8 cellular contexts compared by ENCODE assay signal in the genomic region with DNA sequence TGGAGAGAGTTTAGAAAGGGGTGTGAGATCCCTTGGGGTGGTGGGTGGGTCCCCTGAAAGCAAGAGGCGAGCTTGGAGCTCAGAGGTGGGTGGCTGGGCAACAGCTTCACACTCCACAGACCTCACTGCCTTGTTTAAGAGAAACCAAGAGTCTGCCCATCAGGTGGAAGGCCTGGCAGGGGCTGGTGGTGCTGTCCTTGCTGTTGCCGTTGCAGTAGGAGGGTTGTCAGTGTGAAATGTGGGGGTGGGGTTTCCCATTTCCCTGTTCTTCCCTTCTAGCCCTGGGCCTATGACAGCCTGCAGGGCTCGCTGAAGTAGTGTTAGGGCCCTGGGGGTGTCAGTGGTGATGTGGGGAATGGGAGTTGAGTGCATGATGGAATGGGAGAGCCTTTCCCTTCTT. TPM values are rescaled to one million over a fixed set of nuclear protein-coding genes. Genes with fewer than 3 reads are reported as not detected.
A peak's percentile ranks its signal among the peaks of the same experiment; 100 is the strongest.
DNase-seq lines count a peak whose midpoint lies in the region; ATAC-seq, FAIRE-seq and TF ChIP-seq lines count a peak whose summit lies in the region.

No MANE protein-coding gene starts in this region.

- H3K79me2 ChIP-seq in mammary epithelial cell (ENCODE audit: insufficient read depth, low read length) (peaks cover 79% of the 10 kb centered on the region), GM12878 (ENCODE audit: control insufficient read depth, insufficient read depth, low read length) (peaks cover 69% of the 10 kb centered on the region)

- ATAC-seq in GM12878: peak; percentile 4
- ATAC-seq in upper lobe of left lung (ENCODE audit: low FRiP score in 2 of 2): no peak
- no peak for ATAC-seq in GM21786 (IDR thresholded peaks at IDR 0.05; ENCODE audit: unreplicated experiment)

- peak overlapping the region; percentile 23 for H3K27ac Mint-ChIP-seq in MCF 10A (ENCODE audit: low read depth, unreplicated experiment)

- no peaks in the 10 kb centered on the region for H3K9me3 Mint-ChIP-seq in MCF 10A (ENCODE audit: unreplicated experiment)

- H3K9ac ChIP-seq in mammary epithelial cell (ENCODE audit: insufficient read depth, low read length) (no peak overlapping the region), GM12878 (ENCODE audit: control insufficient read depth, insufficient read depth, low read length) (peak overlapping the region; percentile 81; the same call in 1 of the 2 replicates), muscle layer of colon (ENCODE audit: low read length) (peak overlapping the region; percentile 96)

- TF ChIP-seq POLR2A in GM12878 (IDR thresholded peaks at IDR 0.05; ENCODE audit: low read depth, low read length) (no peak), upper lobe of left lung (IDR thresholded peaks at IDR 0.05) (no peak)

- H3K4me2 ChIP-seq in mammary epithelial cell (ENCODE audit: insufficient read depth, low read depth, low read length) (no peak overlapping the region), GM12878 (ENCODE audit: control insufficient read depth, insufficient read depth) (peak overlapping the region; percentile 99)

- H3K4me1 ChIP-seq in mammary epithelial cell (ENCODE audit: insufficient read depth, low read length) (peaks cover 56% of the 10 kb centered on the region), GM12878 (ENCODE audit: control insufficient read depth, insufficient read depth, low read length) (peaks cover 24% of the 10 kb centered on the region), muscle layer of colon (ENCODE audit: insufficient read depth, low read length) (peaks cover 45% of the 10 kb centered on the region), upper lobe of left lung (peaks cover 51 to 76% (median 67%) of the 10 kb centered on the region in 4 donors)

- DNase-seq in MCF 10A (ENCODE audit: unreplicated experiment) (no peak), mammary epithelial cell (no peak), GM12878 (ENCODE audit: low read depth, low spot score) (no peak), upper lobe of left lung (no peak), SHP77 (lab: John Stamatoyannopoulos, UW) (no peak)
- no peak for DNase-seq in activated effector memory CD4-positive, alpha-beta T cell treated with anti-CD3 and anti-CD28 coated beads, Interleukin-2, amount 50 U/mL, for 16 hours

- no peaks in the 10 kb centered on the region for H3K36me3 Mint-ChIP-seq in MCF 10A (ENCODE audit: insufficient read depth, unreplicated experiment)

- in situ Hi-C loops in mammary epithelial cell (cut with MboI; ENCODE audit: low sequenced_read_pairs in 2 of 2) (no loop called here), GM12878 (cut with MboI) (no loop called here)

- peaks cover 19% of the 10 kb centered on the region for H3K4me1 Mint-ChIP-seq in MCF 10A (ENCODE audit: insufficient read depth, unreplicated experiment)

- SMC1A ChIA-PET in GM12878 (lab: Charles Lee; ENCODE audit: uncharacterized antibody, unreplicated experiment): interaction anchor here (1.0 to 6.5 kb wide), 13 partner anchors 10 to 61 kb away, joined by 3 to 116 read pairs (median 6); no protein-coding TSS in a partner anchor

- 75% methylated on average over 3 of the region's 3 CpGs for WGBS in mammary epithelial cell (ENCODE audit: low coverage, missing lambda C conversion rate)
- WGBS in GM12878 (ENCODE audit: insufficient coverage, insufficient replicate concordance, low lambda C conversion rate, missing lambda C conversion rate): 19% methylated on average over 3 of the region's 3 CpGs
- 42 to 80% methylated on average over 2 to 3 of the region's 3 CpGs for WGBS in upper lobe of left lung, 2 donors

- H3K4me3 Mint-ChIP-seq in MCF 10A (ENCODE audit: unreplicated experiment): no peak overlapping the region

- no peaks in the 10 kb centered on the region for H3K27me3 Mint-ChIP-seq in MCF 10A (ENCODE audit: insufficient read depth, unreplicated experiment)

- no peak for TF ChIP-seq EP300 in GM12878 (IDR thresholded peaks at IDR 0.05; ENCODE audit: borderline replicate concordance in 1 of 2, control insufficient read depth in 1 of 2, low read depth in 2 of 2, low read length in 2 of 2)
- TF ChIP-seq EP300 in upper lobe of left lung (IDR thresholded peaks at IDR 0.05): no peak

- no peaks in the 10 kb centered on the region for H4K20me1 ChIP-seq in mammary epithelial cell (ENCODE audit: insufficient read depth, low read length)
- H4K20me1 ChIP-seq in GM12878 (ENCODE audit: control insufficient read depth, insufficient read depth): no peaks in the 10 kb centered on the region

- dilution Hi-C loops in mammary epithelial cell (cut with HindIII; ENCODE audit: low sequenced_read_pairs): no loop called here

- no peak overlapping the region for H3K27ac ChIP-seq in mammary epithelial cell (ENCODE audit: insufficient read depth, low read depth, low read length)
- H3K27ac ChIP-seq in GM12878 (ENCODE audit: control insufficient read depth, insufficient read depth): peak overlapping the region; percentile 79
- peak overlapping the region; percentile 55 for H3K27ac ChIP-seq in muscle layer of colon (ENCODE audit: low read depth, low read length)
- H3K27ac ChIP-seq in upper lobe of left lung: peak overlapping the region; percentile 93 to 99 (median 96)

- POLR2A ChIA-PET in MCF 10A (lab: Yijun Ruan, JAX): interaction anchor here (0.6 kb wide), 1 partner anchor 185 kb away, joined by 3 read pairs; no protein-coding TSS in a partner anchor
- POLR2A ChIA-PET in GM12878 (lab: Charles Lee): interaction anchor here (0.7 to 5.3 kb wide), 8 partner anchors 10 to 1576 kb away, joined by 3 to 127 read pairs (median 10); a partner anchor contains a TSS

- no peaks in the 10 kb centered on the region for H3K27me3 ChIP-seq in mammary epithelial cell (ENCODE audit: insufficient read depth, low read length)
- no peaks in the 10 kb centered on the region for H3K27me3 ChIP-seq in GM12878 (replicated peaks in 1 of 2; ENCODE audit: control insufficient read depth in 2 of 2, insufficient read depth in 2 of 2, low read length in 1 of 2)
- no peaks in the 10 kb centered on the region for H3K27me3 ChIP-seq in muscle layer of colon (ENCODE audit: control insufficient read depth in 1 of 2, insufficient read depth in 2 of 2, low read length in 2 of 2)
- H3K27me3 ChIP-seq in upper lobe of left lung: no peaks in the 10 kb centered on the region

- H3K36me3 ChIP-seq in mammary epithelial cell (ENCODE audit: insufficient read depth, low read length): peaks cover 2% of the 10 kb centered on the region
- H3K36me3 ChIP-seq in GM12878 (ENCODE audit: control insufficient read depth in 2 of 2, insufficient read depth in 2 of 2, low read length in 1 of 2): peaks cover 3 to 10% of the 10 kb centered on the region in 2 experiments
- peaks cover 16% of the 10 kb centered on the region for H3K36me3 ChIP-seq in muscle layer of colon (ENCODE audit: insufficient read depth, low read length)
- peaks cover 4 to 40% (median 23%) of the 10 kb centered on the region in 4 donors for H3K36me3 ChIP-seq in upper lobe of left lung

- FAIRE-seq in GM12878 (lab: Jason Lieb, UNC): no peak

- no peak overlapping the region for H3K4me3 ChIP-seq in mammary epithelial cell (replicated peaks in 1 of 3; ENCODE audit: insufficient read depth in 1 of 3, low read depth in 2 of 3, low read length in 3 of 3)
- peak overlapping the region; percentile 99 for H3K4me3 ChIP-seq in GM12878
- H3K4me3 ChIP-seq in muscle layer of colon (ENCODE audit: low read depth in 1 of 2, low read length in 2 of 2): peak overlapping the region in 1 of 2 donors; percentile 96
- peak overlapping the region in 3 of 4 donors; percentile 61 to 99 (median 93) for H3K4me3 ChIP-seq in upper lobe of left lung

- CTCF ChIA-PET in MCF 10A (lab: Yijun Ruan, JAX) (no interaction called here), mammary epithelial cell (lab: Charles Lee; ENCODE audit: low non-redundant PET) (no interaction called here), GM12878 (lab: Yijun Ruan, JAX) (interaction anchor here (1.2 to 5.1 kb wide), 8 partner anchors 11 to 83 kb away, joined by 3 to 78 read pairs (median 8); no protein-coding TSS in a partner anchor)

- TF ChIP-seq RAD21 in GM12878 (IDR thresholded peaks at IDR 0.05; ENCODE audit: insufficient read depth, low read depth, low read length): no peak

- H2AFZ ChIP-seq in mammary epithelial cell (ENCODE audit: low read depth, low read length) (no peak overlapping the region), GM12878 (ENCODE audit: control insufficient read depth, low read depth, low read length) (no peak overlapping the region)

- BruUV-seq in MCF 10A (replicated peaks; lab: Mats Ljungman, UMichigan) (no TSS peak), mammary epithelial cell (replicated peaks; lab: Mats Ljungman, UMichigan) (no TSS peak), GM12878 (replicated peaks; lab: Mats Ljungman, UMichigan) (no TSS peak)

- no peak for TF ChIP-seq CTCF in MCF 10A (IDR thresholded peaks at IDR 0.05; ENCODE audit: unreplicated experiment)
- TF ChIP-seq CTCF in mammary epithelial cell (conservative IDR thresholded peaks at IDR 0.05 in 1 of 2, IDR thresholded peaks at IDR 0.05 in 1 of 2; ENCODE audit: extremely low read depth in 1 of 2, insufficient read depth in 1 of 2, low read depth in 1 of 2, low read length in 2 of 2): no peak
- no peak for TF ChIP-seq CTCF in GM12878 (IDR thresholded peaks at IDR 0.05 in 2 of 3, conservative IDR thresholded peaks at IDR 0.05 in 1 of 3; ENCODE audit: control insufficient read depth in 2 of 3, extremely low read depth in 1 of 3, insufficient read depth in 1 of 3, low read depth in 3 of 3, low read length in 3 of 3)
- no peak for TF ChIP-seq CTCF in upper lobe of left lung (IDR thresholded peaks at IDR 0.05)

- intact Hi-C loops in MCF 10A (cut with micrococcal nuclease): no loop called here
- intact Hi-C loops in mammary epithelial cell (cut with micrococcal nuclease): no loop called here
- intact Hi-C loops in GM12878 (cut with micrococcal nuclease; ENCODE audit: unreplicated experiment): loop anchor here (1.0 kb wide), 1 partner anchor 47 kb away; no protein-coding TSS in a partner anchor

- H3K9me3 ChIP-seq in mammary epithelial cell (replicated peaks; ENCODE audit: insufficient read depth, low read length) (no peaks in the 10 kb centered on the region), GM12878 (replicated peaks; ENCODE audit: control insufficient read depth, insufficient read depth, low read length) (no peaks in the 10 kb centered on the region), muscle layer of colon (ENCODE audit: low read length) (no peaks in the 10 kb centered on the region), upper lobe of left lung (no peaks in the 10 kb centered on the region)

- RAD21 ChIA-PET in GM12878 (lab: Charles Lee; ENCODE audit: unreplicated experiment): interaction anchor here (0.6 to 6.8 kb wide), 13 partner anchors 10 to 295 kb away, joined by 3 to 129 read pairs (median 5); a partner anchor contains a TSS

RNA-seq across cellular contexts. Expression of a gene that starts 4.1 kb away (rescaled TPM):
- 2.0 and 2.7 TPM in 2 replicates for total RNA-seq in MCF 10A (2022)
- total RNA-seq in mammary epithelial cell: 1 to 10 TPM; 6.0 to 7.5 TPM
- 11.3 TPM for polyA plus RNA-seq in mammary epithelial cell
- polyA minus RNA-seq in mammary epithelial cell: 8.8 TPM
- total RNA-seq in GM12878 (2013; cell fraction: nucleolus; rRNA removed): 20.0 and 20.1 TPM in 2 replicates
- total RNA-seq in GM12878 (2014; rRNA removed): 21.5 and 21.6 TPM in 2 replicates
- total RNA-seq in GM12878 (2014; rRNA removed; fragmentation: Illumina TruSeq; extraction: Trizol): 14.6 and 15.5 TPM in 2 replicates
- total RNA-seq in GM12878 (2021): 25.4 and 25.6 TPM in 2 replicates
- 10.2 TPM for polyA plus RNA-seq in GM12878 (2011; ENCODE audit: low read depth)
- 11.2 and 19.4 TPM in 2 replicates for polyA plus RNA-seq in GM12878 (2011; rRNA removed)
- 24.1 and 29.2 TPM in 2 replicates for polyA plus RNA-seq in GM12878 (2011; cell fraction: cytosol; rRNA removed)
- 23.2 and 25.9 TPM in 2 replicates for polyA plus RNA-seq in GM12878 (2011; cell fraction: nucleus; rRNA removed)
- polyA plus RNA-seq in GM12878 (2012): 19.2 and 20.3 TPM in 2 replicates
- polyA plus RNA-seq in GM12878 (2014; fragmentation: Illumina TruSeq; extraction: Trizol): 12.1 and 19.5 TPM in 2 replicates
- polyA plus RNA-seq in GM12878 (2014; fragmentation: Nextera tagmentation; extraction: Ambion mirVana): 1 to 10 TPM; 1.4 to 3.1 TPM
- polyA plus RNA-seq in GM12878 (2014; rRNA removed): 19.8 and 22.9 TPM in 2 replicates
- 10 to 100 TPM; 22.3 to 22.4 TPM for polyA plus RNA-seq in GM12878 (2016; fragmentation: Nextera tagmentation; extraction: Ambion mirVana)
- polyA minus RNA-seq in GM12878 (2011; rRNA and poly(A)+ RNA removed): 15.3 and 28.9 TPM in 2 replicates
- polyA minus RNA-seq in GM12878 (2011; cell fraction: cytosol; rRNA and poly(A)+ RNA removed): 8.3 and 9.5 TPM in 2 replicates
- 5.9 and 10.8 TPM in 2 replicates for polyA minus RNA-seq in GM12878 (2011; cell fraction: nucleus; rRNA and poly(A)+ RNA removed)
- total RNA-seq in upper lobe of left lung: 10 to 100 TPM; 21.9 to 83.0 (median 51.3) TPM

RNA-seq across cellular contexts. Expression of a gene that starts 20.4 kb away (rescaled TPM):
- total RNA-seq in MCF 10A (2022): 8.1 and 13.4 TPM in 2 replicates
- total RNA-seq in mammary epithelial cell: 10 to 100 TPM in 1 of 2 donors, under 1 TPM in 1; 0.83 to 17.3 TPM
- 10.7 TPM for polyA plus RNA-seq in mammary epithelial cell
- polyA minus RNA-seq in mammary epithelial cell: 7.1 TPM
- 90.7 and 116 TPM in 2 replicates for total RNA-seq in GM12878 (2013; cell fraction: nucleolus; rRNA removed)
- total RNA-seq in GM12878 (2014; rRNA removed): 42.8 and 43.9 TPM in 2 replicates
- 21.0 and 22.6 TPM in 2 replicates for total RNA-seq in GM12878 (2014; rRNA removed; fragmentation: Illumina TruSeq; extraction: Trizol)
- total RNA-seq in GM12878 (2021): 36.9 and 39.5 TPM in 2 replicates
- 7.2 TPM for polyA plus RNA-seq in GM12878 (2011; ENCODE audit: low read depth)
- polyA plus RNA-seq in GM12878 (2011; rRNA removed): 52.9 and 68.9 TPM in 2 replicates
- 71.9 and 108 TPM in 2 replicates for polyA plus RNA-seq in GM12878 (2011; cell fraction: cytosol; rRNA removed)
- polyA plus RNA-seq in GM12878 (2011; cell fraction: nucleus; rRNA removed): 271 and 281 TPM in 2 replicates
- polyA plus RNA-seq in GM12878 (2012): 27.1 and 32.1 TPM in 2 replicates
- polyA plus RNA-seq in GM12878 (2014; fragmentation: Illumina TruSeq; extraction: Trizol): 18.3 and 36.5 TPM in 2 replicates
- 1 to 10 TPM; 3.7 to 7.2 TPM for polyA plus RNA-seq in GM12878 (2014; fragmentation: Nextera tagmentation; extraction: Ambion mirVana)
- polyA plus RNA-seq in GM12878 (2014; rRNA removed): 64.0 and 69.2 TPM in 2 replicates
- 10 to 100 TPM; 28.7 to 33.4 TPM for polyA plus RNA-seq in GM12878 (2016; fragmentation: Nextera tagmentation; extraction: Ambion mirVana)
- polyA minus RNA-seq in GM12878 (2011; rRNA and poly(A)+ RNA removed): 21.3 and 51.3 TPM in 2 replicates
- 23.0 and 29.8 TPM in 2 replicates for polyA minus RNA-seq in GM12878 (2011; cell fraction: cytosol; rRNA and poly(A)+ RNA removed)
- 41.1 and 67.6 TPM in 2 replicates for polyA minus RNA-seq in GM12878 (2011; cell fraction: nucleus; rRNA and poly(A)+ RNA removed)
- 1 to 10 TPM in 4 of 6 donors, under 1 TPM in 2; 0.61 to 6.2 (median 1.1) TPM for total RNA-seq in upper lobe of left lung

Comparison
In these comparisons a context has a peak if more than half of its experiments do, and no peak if none do; other contexts are left out.
1. H3K4me3 ChIP-seq: peak in GM12878 (single experiment) and upper lobe of left lung (3 of 4); none in mammary epithelial cell (0 of 3).